2 cellular contexts compared by ENCODE assay signal in genomic region chr16:58501242-58502131, GRCh38.
TF ChIP-seq lines count a peak whose summit lies in the region.

No MANE protein-coding gene starts in this region.

TF ChIP-seq in HEK293, 187 proteins besides CTCF, POLR2A, EP300 and RAD21 (continued from another document and continues in another):
- TF ChIP-seq ZNF791 (tag by site-specific recombination; IDR thresholded peaks at IDR 0.05) (no peak), ZNF335 (tag by site-specific recombination; conservative IDR thresholded peaks at IDR 0.05) (peak; percentile 100), ATF2 (tag by site-specific recombination; IDR thresholded peaks at IDR 0.05; ENCODE audit: low read depth) (peak; percentile 96), SP7 (tag by site-specific recombination; IDR thresholded peaks at IDR 0.05) (peak; percentile 56), ZBTB21 (tag by site-specific recombination; IDR thresholded peaks at IDR 0.05) (peak; percentile 82), KLF16 (tag by site-specific recombination; IDR thresholded peaks at IDR 0.05) (peak; percentile 69; the same call in 1 of the 2 replicates), KLF9 (tag by site-specific recombination; IDR thresholded peaks at IDR 0.05; ENCODE audit: low read depth) (peak; percentile 74), SCRT2 (tag by site-specific recombination; IDR thresholded peaks at IDR 0.05) (0 out of 2 replicates have a peak, but pooled peaks have one; percentile 19), ZNF843 (tag by site-specific recombination; IDR thresholded peaks at IDR 0.05) (0 out of 2 replicates have a peak, but pooled peaks have one; percentile 13), ZNF398 (tag by site-specific recombination; IDR thresholded peaks at IDR 0.05) (peak; percentile 83), KLF1 (tag by site-specific recombination; IDR thresholded peaks at IDR 0.05) (peak; percentile 68), PATZ1 (tag by site-specific recombination; IDR thresholded peaks at IDR 0.05) (peak; percentile 89), ZNF76 (tag by site-specific recombination; IDR thresholded peaks at IDR 0.05; ENCODE audit: borderline replicate concordance, low read depth) (peak; percentile 75; the same call in 1 of the 2 replicates), ZSCAN16 (tag by site-specific recombination; IDR thresholded peaks at IDR 0.05) (no peak), ZNF2 (tag by site-specific recombination; IDR thresholded peaks at IDR 0.05) (0 out of 2 replicates have a peak, but pooled peaks have one; percentile 25), FEZF1 (tag by site-specific recombination; IDR thresholded peaks at IDR 0.05) (no peak), KLF10 (tag by site-specific recombination; IDR thresholded peaks at IDR 0.05) (peak; percentile 86), ZEB2 (tag by site-specific recombination; IDR thresholded peaks at IDR 0.05) (peak; percentile 47), ZNF280C (tag by site-specific recombination; IDR thresholded peaks at IDR 0.05) (no peak), ZBTB8A (tag by site-specific recombination; IDR thresholded peaks at IDR 0.05) (peak; percentile 94), ZNF146 (tag by site-specific recombination; IDR thresholded peaks at IDR 0.05) (no peak), ZFHX2 (tag by site-specific recombination; conservative IDR thresholded peaks at IDR 0.05) (peak; percentile 91), ZNF639 (tag by site-specific recombination; IDR thresholded peaks at IDR 0.05) (0 out of 2 replicates have a peak, but pooled peaks have one; percentile 6)

TF ChIP-seq in HepG2, 621 proteins besides CTCF, POLR2A, EP300 and RAD21 (continues in another document):
- no peak for TF ChIP-seq MAX (IDR thresholded peaks at IDR 0.05)
- peak; percentile 76; the same call in 1 of the 2 replicates for TF ChIP-seq ZFP91 (CRISPR knock-in tag; IDR thresholded peaks at IDR 0.05; ENCODE audit: borderline replicate concordance)
- TF ChIP-seq PATZ1 (CRISPR knock-in tag; IDR thresholded peaks at IDR 0.05) = 0 out of 2 replicates have a peak, but pooled peaks have one; percentile 29
- peak; percentile 45; the same call in 1 of the 2 replicates for TF ChIP-seq TFDP1 (CRISPR knock-in tag; IDR thresholded peaks at IDR 0.05; ENCODE audit: borderline replicate concordance)
- TF ChIP-seq ZMYM4 (CRISPR knock-in tag; IDR thresholded peaks at IDR 0.05) = 0 out of 2 replicates have a peak, but pooled peaks have one; percentile 9
- peak; percentile 97 for TF ChIP-seq ATF2 (CRISPR knock-in tag; IDR thresholded peaks at IDR 0.05)
- TF ChIP-seq ZKSCAN8 (CRISPR knock-in tag; IDR thresholded peaks at IDR 0.05; ENCODE audit: borderline replicate concordance) = no peak
- TF ChIP-seq ARID4A (CRISPR knock-in tag; IDR thresholded peaks at IDR 0.05; ENCODE audit: borderline replicate concordance) = no peak; the same call in 1 of the 2 replicates
- TF ChIP-seq ZFX (CRISPR knock-in tag; IDR thresholded peaks at IDR 0.05; ENCODE audit: low read depth) = peak; percentile 39; the same call in 1 of the 2 replicates
- peak; percentile 11; the same call in 1 of the 2 replicates for TF ChIP-seq NR2C2 (CRISPR knock-in tag; IDR thresholded peaks at IDR 0.05; ENCODE audit: borderline replicate concordance)
- peak; percentile 76 for TF ChIP-seq NFYB (CRISPR knock-in tag; IDR thresholded peaks at IDR 0.05)
- TF ChIP-seq KDM5B (CRISPR knock-in tag; IDR thresholded peaks at IDR 0.05; ENCODE audit: borderline replicate concordance) = peak; percentile 68; the same call in 1 of the 2 replicates
- peak; percentile 64; the same call in 1 of the 2 replicates for TF ChIP-seq SRY (CRISPR knock-in tag; IDR thresholded peaks at IDR 0.05)
- TF ChIP-seq ZNF609 (CRISPR knock-in tag; IDR thresholded peaks at IDR 0.05; ENCODE audit: borderline replicate concordance) = no peak
- TF ChIP-seq SP1 (IDR thresholded peaks at IDR 0.05) = no peak
- peak; percentile 46 for TF ChIP-seq SP1 (CRISPR knock-in tag; IDR thresholded peaks at IDR 0.05)
- no peak for TF ChIP-seq ZBTB42 (CRISPR knock-in tag; IDR thresholded peaks at IDR 0.05)
- TF ChIP-seq FLYWCH1 (CRISPR knock-in tag; IDR thresholded peaks at IDR 0.05) = no peak
- TF ChIP-seq NFYC (CRISPR knock-in tag; IDR thresholded peaks at IDR 0.05) = peak; percentile 69
- peak; percentile 66; the same call in 1 of the 2 replicates for TF ChIP-seq HNF1B (CRISPR knock-in tag; IDR thresholded peaks at IDR 0.05)
- 0 out of 2 replicates have a peak, but pooled peaks have one; percentile 29 for TF ChIP-seq ZNF230 (CRISPR knock-in tag; IDR thresholded peaks at IDR 0.05)
- 0 out of 2 replicates have a peak, but pooled peaks have one; percentile 20 for TF ChIP-seq MEIS1 (CRISPR knock-in tag; IDR thresholded peaks at IDR 0.05; ENCODE audit: borderline replicate concordance)
- TF ChIP-seq NFIC (IDR thresholded peaks at IDR 0.05; ENCODE audit: low read length) = no peak
